Comparison of ENCODE assay signal across 8 cellular contexts in the genomic region with DNA sequence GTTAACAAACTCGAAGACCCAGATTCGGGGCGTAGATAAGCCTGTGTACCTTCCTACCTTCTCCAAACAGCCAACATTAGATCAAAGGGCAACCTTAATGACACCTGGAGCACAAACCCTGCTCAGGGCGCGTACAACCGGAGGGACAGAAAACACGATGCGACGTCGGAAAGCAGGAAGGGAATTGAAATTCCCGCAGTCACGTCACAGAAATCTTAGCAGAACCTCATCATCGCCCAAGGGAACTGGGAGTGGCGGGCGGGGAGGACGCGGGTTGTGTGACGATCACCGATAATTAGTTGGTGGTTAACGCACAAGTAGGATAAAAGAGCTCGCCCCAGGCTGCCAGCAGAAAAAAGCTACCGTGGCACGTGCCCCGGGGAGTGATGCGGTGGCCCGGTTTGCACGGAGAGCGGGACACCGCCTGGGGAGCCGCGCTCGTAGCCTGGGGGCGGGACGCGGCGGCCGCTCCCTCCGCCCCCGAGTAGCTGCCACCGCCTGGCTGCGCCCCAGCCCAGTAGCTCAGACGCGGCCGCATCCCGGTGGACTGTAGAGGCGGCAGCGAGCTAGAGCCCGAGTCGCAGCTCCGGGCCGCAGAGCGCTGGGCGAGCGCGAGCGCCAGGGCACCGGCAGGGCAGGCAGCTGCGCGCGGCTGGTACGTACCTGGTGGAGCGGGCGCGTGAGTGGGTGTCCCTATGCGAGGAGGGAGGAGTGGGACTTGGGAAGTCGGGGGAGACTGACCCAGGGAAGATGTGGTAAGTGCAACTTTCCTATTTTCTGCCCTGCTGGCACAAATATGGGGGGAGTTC. TPM values are rescaled to one million over a fixed set of nuclear protein-coding genes. Genes with fewer than 3 reads are reported as not detected.
DNase-seq lines count a peak whose midpoint lies in the region; TF ChIP-seq lines count a peak whose summit lies in the region.

A gene with protein sequence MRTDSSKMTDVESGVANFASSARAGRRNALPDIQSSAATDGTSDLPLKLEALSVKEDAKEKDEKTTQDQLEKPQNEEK (plus strand): TSS at position 525 of the 809 bp plus-strand sequence. CDS start 107,390 bp downstream, outside the sequence.

- H4K20me1 ChIP-seq in MM.1S (ENCODE audit: insufficient read depth, low read length) = no peaks in the 10 kb centered on the region

- H3K9me3 ChIP-seq in MM.1S (replicated peaks; ENCODE audit: insufficient read depth, low read length) (no peaks in the 10 kb centered on the region), left ventricle myocardium inferior (replicated peaks) (no peaks in the 10 kb centered on the region), trophoblast cell (ENCODE audit: insufficient read depth, low read depth, low read length) (peaks cover 2% of the 10 kb centered on the region)

- H3K9me2 ChIP-seq in MM.1S (replicated peaks; ENCODE audit: insufficient read depth, low read length) = no peaks in the 10 kb centered on the region

- H3K27ac ChIP-seq in MM.1S (ENCODE audit: low read length) (peak within 1 kb of the TSS; percentile 8; the same call in 1 of the 2 replicates), left ventricle myocardium inferior (replicated peaks) (no peak within 1 kb of the TSS), trophoblast cell (ENCODE audit: low read depth, low read length) (no peak within 1 kb of the TSS)

- H3K36me3 ChIP-seq in MM.1S (replicated peaks; ENCODE audit: insufficient read depth, low read length) (no peaks in the 10 kb centered on the region), left ventricle myocardium inferior (no peaks in the 10 kb centered on the region), trophoblast cell (ENCODE audit: control insufficient read depth in 1 of 2, insufficient read depth in 2 of 2, low read length in 2 of 2) (no peaks in the 10 kb centered on the region)

- H3F3A ChIP-seq in MM.1S (ENCODE audit: insufficient read depth, low read length) = peaks cover 7% of the 10 kb centered on the region; the same call in 1 of the 2 replicates

- DNase-seq in GM12864 (ENCODE audit: low read depth) (no peak), HEK293T (ENCODE audit: extremely low spot score) (peak; percentile 90), MM.1S (peak; percentile 86), SK-MEL-5 (ENCODE audit: low read depth, low spot score) (peak; percentile 69), amygdala (lab: John Stamatoyannopoulos, UW) (peak in 43 of 56 donors; percentile 3 to 76 (median 41)), left ventricle myocardium inferior (peak; percentile 60), trophoblast cell (peak; percentile 87 to 88), GDM1 (lab: John Stamatoyannopoulos, UW) (no peak)

- H3K4me1 ChIP-seq in MM.1S (ENCODE audit: low read length) (no peaks in the 10 kb centered on the region), left ventricle myocardium inferior (peaks cover 18% of the 10 kb centered on the region), trophoblast cell (ENCODE audit: control insufficient read depth in 1 of 2, insufficient read depth in 2 of 2, low read length in 2 of 2) (peaks cover 4 to 9% of the 10 kb centered on the region in 2 experiments)

- no peak within 1 kb of the TSS for H2BK12ac ChIP-seq in trophoblast cell (ENCODE audit: low read length)

- H4K12ac ChIP-seq in trophoblast cell (ENCODE audit: low read depth, low read length) = no peak within 1 kb of the TSS

- H3K27me3 ChIP-seq in MM.1S (replicated peaks; ENCODE audit: insufficient read depth, low read length) (no peaks in the 10 kb centered on the region), left ventricle myocardium inferior (ENCODE audit: low read depth) (peaks cover 38% of the 10 kb centered on the region), trophoblast cell (ENCODE audit: insufficient read depth, low read length) (no peaks in the 10 kb centered on the region)

- no CpG with 5 or more reads among the region's 66 CpGs for WGBS in trophoblast cell (ENCODE audit: extremely low coverage, insufficient coverage, insufficient read length)

- intact Hi-C loops in left ventricle myocardium inferior (cut with micrococcal nuclease) = no loop called here

- peak within 1 kb of the TSS; percentile 36 for H3K4me3 ChIP-seq in GM12864 (ENCODE audit: low read depth, low read length)
- H3K4me3 ChIP-seq in MM.1S (ENCODE audit: low read length) = peak within 1 kb of the TSS; percentile 94
- peak within 1 kb of the TSS; percentile 69 for H3K4me3 ChIP-seq in left ventricle myocardium inferior
- peak within 1 kb of the TSS; percentile 73 for H3K4me3 ChIP-seq in trophoblast cell (ENCODE audit: low read depth, low read length)

- peaks cover 2% of the 10 kb centered on the region for H3K79me1 ChIP-seq in trophoblast cell (ENCODE audit: low read length)

- H2AFZ ChIP-seq in MM.1S (ENCODE audit: low read length) (peak within 1 kb of the TSS; percentile 99), trophoblast cell (ENCODE audit: insufficient read depth, low read length, poor library complexity) (no peak within 1 kb of the TSS)

- no peak within 1 kb of the TSS for H2AK5ac ChIP-seq in trophoblast cell (ENCODE audit: low read length)

- H2BK120ac ChIP-seq in trophoblast cell (ENCODE audit: insufficient read depth, low read length, poor library complexity) = peak within 1 kb of the TSS; percentile 11

- no peak within 1 kb of the TSS for H3K23ac ChIP-seq in trophoblast cell (ENCODE audit: low read length)

- H4K8ac ChIP-seq in trophoblast cell (ENCODE audit: low read depth, low read length) = peak within 1 kb of the TSS; percentile 33

- POLR2A ChIA-PET in HEK293T (lab: Yijun Ruan, JAX) = interaction anchor here (0.9 to 1.2 kb wide), 5 partner anchors 10 to 132 kb away, joined by 3 to 4 read pairs (median 3); no protein-coding TSS in a partner anchor

- H3K14ac ChIP-seq in trophoblast cell (ENCODE audit: low read length) = peak within 1 kb of the TSS; percentile 17

- in situ Hi-C loops in SK-MEL-5 (cut with HindIII; ENCODE audit: low pct_unique_long_range_greater_than_20kb, low sequenced_read_pairs) = no loop called here

- no peak within 1 kb of the TSS for H3K4ac ChIP-seq in trophoblast cell (ENCODE audit: low read depth, low read length)

- peak within 1 kb of the TSS; percentile 82 for H3K4me2 ChIP-seq in MM.1S (ENCODE audit: low read depth, low read length)
- peak within 1 kb of the TSS; percentile 97 for H3K4me2 ChIP-seq in trophoblast cell (ENCODE audit: low read length)

- H3K9ac ChIP-seq in MM.1S (ENCODE audit: low read length) (peak within 1 kb of the TSS; percentile 65), trophoblast cell (ENCODE audit: low read length) (peak within 1 kb of the TSS; percentile 33)

- CTCF ChIA-PET in HEK293T (lab: Yijun Ruan, JAX) = interaction anchor here (0.6 to 1.5 kb wide), 3 partner anchors 47 to 227 kb away, joined by 3 to 8 read pairs (median 7); no protein-coding TSS in a partner anchor

- H2BK5ac ChIP-seq in trophoblast cell (ENCODE audit: low read depth, low read length, poor library complexity) = no peak within 1 kb of the TSS

- H4K91ac ChIP-seq in trophoblast cell (ENCODE audit: low read depth, low read length) = peak within 1 kb of the TSS; percentile 15

- peak; percentile 6 for TF ChIP-seq CTCF in GM12864 (IDR thresholded peaks at IDR 0.05; ENCODE audit: low read depth, low read length, missing control alignments)
- peak; percentile 25; the same call in 1 of the 2 replicates for TF ChIP-seq CTCF in MM.1S (IDR thresholded peaks at IDR 0.05; ENCODE audit: low read length)
- TF ChIP-seq CTCF in left ventricle myocardium inferior (IDR thresholded peaks at IDR 0.05; ENCODE audit: borderline replicate concordance) = peak; percentile 48

- H3K79me2 ChIP-seq in MM.1S (ENCODE audit: low read length) (no peaks in the 10 kb centered on the region), trophoblast cell (ENCODE audit: control insufficient read depth, insufficient read depth, low read length, poor library complexity) (no peaks in the 10 kb centered on the region)

- H3K18ac ChIP-seq in trophoblast cell (ENCODE audit: low read length) = no peak within 1 kb of the TSS

TF ChIP-seq in HEK293T, 16 proteins besides CTCF, POLR2A, EP300 and RAD21:
- TF ChIP-seq L3MBTL2 (conservative IDR thresholded peaks at IDR 0.05) = peak; percentile 85
- TF ChIP-seq ELF4 (IDR thresholded peaks at IDR 0.05) = no peak
- TF ChIP-seq, protein P1, sequence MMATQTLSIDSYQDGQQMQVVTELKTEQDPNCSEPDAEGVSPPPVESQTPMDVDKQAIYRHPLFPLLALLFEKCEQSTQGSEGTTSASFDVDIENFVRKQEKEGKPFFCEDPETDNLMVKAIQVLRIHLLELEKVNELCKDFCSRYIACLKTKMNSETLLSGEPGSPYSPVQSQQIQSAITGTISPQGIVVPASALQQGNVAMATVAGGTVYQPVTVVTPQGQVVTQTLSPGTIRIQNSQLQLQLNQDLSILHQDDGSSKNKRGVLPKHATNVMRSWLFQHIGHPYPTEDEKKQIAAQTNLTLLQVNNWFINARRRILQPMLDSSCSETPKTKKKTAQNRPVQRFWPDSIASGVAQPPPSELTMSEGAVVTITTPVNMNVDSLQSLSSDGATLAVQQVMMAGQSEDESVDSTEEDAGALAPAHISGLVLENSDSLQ (IDR thresholded peaks at IDR 0.05) = peak; percentile 20; the same call in 1 of the 2 replicates
TF ChIP-seq in HEK293T: peak in this region for 2.

RNA-seq across cellular contexts. Expression of the gene that starts here (rescaled TPM):
- total RNA-seq in SK-MEL-5 (2014; rRNA removed; shearing (Covaris generic)) = 1.0 and 1.4 TPM in 2 replicates
- 0.86 and 1.2 TPM in 2 replicates for polyA plus RNA-seq in SK-MEL-5 (2015; cell fraction: cytosol; rRNA removed)
- polyA plus RNA-seq in SK-MEL-5 (2015; cell fraction: nucleus; rRNA removed) = 0.23 and 0.31 TPM in 2 replicates
- total RNA-seq in left ventricle myocardium inferior = 0.30 TPM
- polyA plus RNA-seq in trophoblast cell (2013) = 39.7 and 42.2 TPM in 2 replicates

Comparison
In these comparisons a context has a peak if more than half of its experiments do, and no peak if none do; other contexts are left out.
1. Peak in DNase-seq and H3K4me3 ChIP-seq in left ventricle myocardium inferior; RNA of the gene not detected or under 1 TPM.
2. DNase-seq: peak in HEK293T (single experiment), MM.1S (single experiment), SK-MEL-5 (single experiment), amygdala (43 of 56) and trophoblast cell (2 of 2); none in GM12864 (single experiment) and GDM1 (single experiment).
3. H3K4me3 ChIP-seq: peak in every context shown above with its lines; median percentile 94 in MM.1S; 73 in trophoblast cell; 69 in left ventricle myocardium inferior; 36 in GM12864.
4. Peak in every context shown above with its lines, with median percentiles within 50 percentile points of each other: CTCF ChIP-seq.